In the genomic region with DNA sequence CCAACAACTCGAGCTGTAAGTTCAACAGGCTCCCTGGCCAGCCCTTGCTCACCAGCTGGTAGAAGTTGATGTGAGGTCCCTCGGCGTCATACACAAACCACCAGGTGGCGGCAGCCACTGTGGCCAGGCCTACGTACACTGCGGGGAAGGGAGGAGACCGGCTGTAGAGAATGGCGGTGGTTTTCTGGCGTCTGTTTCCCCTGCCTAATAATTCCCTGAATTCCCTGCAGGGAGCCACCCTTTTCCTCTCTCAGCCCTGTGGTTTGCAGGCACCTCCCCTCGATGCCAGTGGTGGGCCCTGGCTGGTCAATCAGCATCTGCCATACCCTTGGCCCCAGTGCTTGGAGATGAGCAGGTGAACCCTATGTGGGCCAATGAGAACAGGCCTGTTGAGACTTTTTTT, we compare ENCODE assay signal across 8 cellular contexts. TPM values are rescaled to one million over a fixed set of nuclear protein-coding genes. Genes with fewer than 3 reads are reported as not detected.
DNase-seq lines count a peak whose midpoint lies in the region; ATAC-seq and TF ChIP-seq lines count a peak whose summit lies in the region.

No MANE protein-coding gene starts in this region.

- no peak overlapping the region for H3K9ac ChIP-seq in SU-DHL-6 (ENCODE audit: low read length)

- H3K27me3 Mint-ChIP-seq in naive thymus-derived CD8-positive, alpha-beta T cell, result no peaks in the 10 kb centered on the region

- no peaks in the 10 kb centered on the region for H3K9me3 Mint-ChIP-seq in naive thymus-derived CD8-positive, alpha-beta T cell

- H3K36me3 ChIP-seq in SU-DHL-6 (ENCODE audit: low read length), result peaks cover 4% of the 10 kb centered on the region; the same call in 1 of the 2 replicates
- peaks cover 6 to 51% (median 24%) of the 10 kb centered on the region in 4 donors for H3K36me3 ChIP-seq in esophagus muscularis mucosa

- H4K20me1 ChIP-seq in SU-DHL-6 (ENCODE audit: low read depth, low read length), result no peaks in the 10 kb centered on the region

- ATAC-seq in naive thymus-derived CD8-positive, alpha-beta T cell, result peak; percentile 67 to 83
- ATAC-seq in GM18517 (IDR thresholded peaks at IDR 0.05; ENCODE audit: unreplicated experiment) (no peak), GM21529 (IDR thresholded peaks at IDR 0.05; ENCODE audit: unreplicated experiment) (no peak), GM21528 (IDR thresholded peaks at IDR 0.05; ENCODE audit: low FRiP score, unreplicated experiment) (no peak)

- H3F3A ChIP-seq in SU-DHL-6 (ENCODE audit: insufficient read depth), result 0 out of 2 replicates have a peak, but pooled peaks cover 3% of the 10 kb centered on the region

- no peak overlapping the region for H3K27ac ChIP-seq in SU-DHL-6 (ENCODE audit: low read depth, low read length)
- no peak overlapping the region for H3K27ac ChIP-seq in esophagus muscularis mucosa (replicated peaks in 1 of 4)

- no peak overlapping the region for H3K4me3 Mint-ChIP-seq in naive thymus-derived CD8-positive, alpha-beta T cell

- intact Hi-C loops in esophagus muscularis mucosa (cut with DNase I), result loop anchor here (5.0 to 10.0 kb wide), 2 partner anchors 67 to 140 kb away; no protein-coding TSS in a partner anchor

- WGBS in esophagus muscularis mucosa, result 6% methylated on average over 9 of the region's 10 CpGs

- H3K4me2 ChIP-seq in SU-DHL-6 (ENCODE audit: low read depth, low read length, poor library complexity, severe bottlenecking), result no peak overlapping the region

- H3K36me3 Mint-ChIP-seq in naive thymus-derived CD8-positive, alpha-beta T cell, result peaks cover 6 to 92% (median 15%) of the 10 kb centered on the region in 3 donors

- H3K9me2 ChIP-seq in SU-DHL-6 (replicated peaks; ENCODE audit: insufficient read depth, low read length), result no peaks in the 10 kb centered on the region

- H3K27ac Mint-ChIP-seq in naive thymus-derived CD8-positive, alpha-beta T cell, result peak overlapping the region in 6 of 10 donors; percentile 17 to 75 (median 50)

- H3K4me3 ChIP-seq in SU-DHL-6 (ENCODE audit: insufficient read depth, low read length, poor library complexity, severe bottlenecking) (no peak overlapping the region), esophagus muscularis mucosa (no peak overlapping the region)

- POLR2A ChIA-PET in naive thymus-derived CD8-positive, alpha-beta T cell (lab: Charles Lee), result interaction anchor here (0.5 kb wide), 1 partner anchor 21 kb away, joined by 3 read pairs; no protein-coding TSS in a partner anchor

- H3K27me3 ChIP-seq in SU-DHL-6 (ENCODE audit: low read length) (no peaks in the 10 kb centered on the region), esophagus muscularis mucosa (no peaks in the 10 kb centered on the region)

- H3K9me3 ChIP-seq in SU-DHL-6 (ENCODE audit: insufficient read depth, low read length) (no peaks in the 10 kb centered on the region), esophagus muscularis mucosa (no peaks in the 10 kb centered on the region)

- no peak for TF ChIP-seq POLR2A in esophagus muscularis mucosa (IDR thresholded peaks at IDR 0.05; ENCODE audit: low read depth)

- TF ChIP-seq CTCF in SU-DHL-6 (IDR thresholded peaks at IDR 0.05; ENCODE audit: insufficient read depth, low read length, poor library complexity, severe bottlenecking) (peak; percentile 28), esophagus muscularis mucosa (IDR thresholded peaks at IDR 0.05) (peak; percentile 57 to 71 (median 69))

- H3K4me1 Mint-ChIP-seq in naive thymus-derived CD8-positive, alpha-beta T cell, result peaks cover 0 to 10% (median 4%) of the 10 kb centered on the region in 4 donors

- DNase-seq in Daoy (ENCODE audit: low read depth), result peak; percentile 79
- peak; percentile 89 for DNase-seq in HuH-7.5 (ENCODE audit: low spot score)
- no peak for DNase-seq in esophagus muscularis mucosa (ENCODE audit: extremely low spot score)
- DNase-seq in naive thymus-derived CD8-positive, alpha-beta T cell, result peak in 6 of 10 donors; percentile 25 to 76 (median 42)

- H3K79me2 ChIP-seq in SU-DHL-6 (ENCODE audit: insufficient read depth, low read length), result no peaks in the 10 kb centered on the region

- no peak for TF ChIP-seq EP300 in esophagus muscularis mucosa (IDR thresholded peaks at IDR 0.05)

- H3K4me1 ChIP-seq in esophagus muscularis mucosa, result no peaks in the 10 kb centered on the region

- no peak overlapping the region for H2AFZ ChIP-seq in SU-DHL-6 (ENCODE audit: low read depth, low read length, severe bottlenecking)

RNA-seq across cellular contexts. Expression of a gene that starts 18.9 kb away (rescaled TPM):
- total RNA-seq in Daoy (2014; rRNA removed; shearing (Covaris generic)), result not detected in 2 replicates
- total RNA-seq in esophagus muscularis mucosa, result 10 to 100 TPM in 2 of 4 donors, 1 to 10 TPM in 2; 3.7 to 26.0 (median 10.2) TPM
- 1 to 10 TPM; 1.1 to 1.6 TPM for total RNA-seq in naive thymus-derived CD8-positive, alpha-beta T cell
- polyA plus RNA-seq in naive thymus-derived CD8-positive, alpha-beta T cell, result not detected

RNA-seq across cellular contexts. Expression of a gene that starts 29.1 kb away (rescaled TPM):
- 0.57 and 0.80 TPM in 2 replicates for total RNA-seq in Daoy (2014; rRNA removed; shearing (Covaris generic))
- 10 to 100 TPM; 17.9 to 35.4 (median 24.8) TPM for total RNA-seq in esophagus muscularis mucosa
- 100 to 1,000 TPM; 140 to 144 TPM for total RNA-seq in naive thymus-derived CD8-positive, alpha-beta T cell
- 10 to 100 TPM; 37.4 to 71.3 (median 47.7) TPM for polyA plus RNA-seq in naive thymus-derived CD8-positive, alpha-beta T cell

RNA-seq across cellular contexts. Expression of a gene that starts 42.3 kb away (rescaled TPM):
- total RNA-seq in Daoy (2014; rRNA removed; shearing (Covaris generic)), result 9.6 and 14.4 TPM in 2 replicates
- total RNA-seq in esophagus muscularis mucosa, result 1 to 10 TPM; 2.9 to 8.8 (median 4.4) TPM
- 1 to 10 TPM; 5.0 to 5.3 TPM for total RNA-seq in naive thymus-derived CD8-positive, alpha-beta T cell
- 1 to 10 TPM in 1 of 3 donors, under 1 TPM in 2; 0.33 to 1.5 (median 0.77) TPM for polyA plus RNA-seq in naive thymus-derived CD8-positive, alpha-beta T cell

Comparison
In these comparisons a context has a peak if more than half of its experiments do, and no peak if none do; other contexts are left out.
1. ATAC-seq: peak in naive thymus-derived CD8-positive, alpha-beta T cell (2 of 2); none in GM18517 (single experiment), GM21529 (single experiment) and GM21528 (single experiment).
2. RNA of a gene that starts 29.1 kb away (total RNA-seq): 140 to 144 TPM in naive thymus-derived CD8-positive, alpha-beta T cell and 17.9 to 35.4 TPM in esophagus muscularis mucosa; 0.57 to 0.80 TPM in Daoy; every median in the first group is over 10 times any median in the second.